10 cellular contexts compared by ENCODE assay signal in genomic region chr9:134899168-134899567, GRCh38. TPM values are rescaled to one million over a fixed set of nuclear protein-coding genes. Genes with fewer than 3 reads are reported as not detected.
"Had no signal": no experiment of that assay in that cellular context is flagged by ENCODE, and none has a peak within 500 bp of the region (broad histone marks: within the 10 kb centered on the region; RNA-seq: fewer than 3 reads in every experiment).

No MANE protein-coding gene starts in this region.

- H3K4me2 ChIP-seq: KMS-11 had no signal

- H3K27ac ChIP-seq: HL-60, KMS-11 had no signal

- DNase-seq: IMR-90, KBM-7, KG1 had no signal

- H3K9ac ChIP-seq: KMS-11 had no signal

- ATAC-seq: HepG2, K562 had no signal

- H3K4me3 ChIP-seq: K562 had no signal

RNA-seq across cellular contexts. Expression of gene FCN1, which starts 18.5 kb away (rescaled TPM):
- total RNA-seq: HepG2, HT-29, HT1080, IMR-90, K562 had no signal
- polyA plus RNA-seq: HepG2, IMR-90, K562 had no signal

RNA-seq across cellular contexts. Expression of gene FCN2, which starts 18.6 kb away (rescaled TPM):
- total RNA-seq: HepG2, HT-29, HT1080, IMR-90, K562 had no signal
- polyA plus RNA-seq: HepG2, IgD-negative memory B cell, IMR-90, K562 had no signal
